Comparison of ENCODE assay signal across 27 cellular contexts in the genomic region with DNA sequence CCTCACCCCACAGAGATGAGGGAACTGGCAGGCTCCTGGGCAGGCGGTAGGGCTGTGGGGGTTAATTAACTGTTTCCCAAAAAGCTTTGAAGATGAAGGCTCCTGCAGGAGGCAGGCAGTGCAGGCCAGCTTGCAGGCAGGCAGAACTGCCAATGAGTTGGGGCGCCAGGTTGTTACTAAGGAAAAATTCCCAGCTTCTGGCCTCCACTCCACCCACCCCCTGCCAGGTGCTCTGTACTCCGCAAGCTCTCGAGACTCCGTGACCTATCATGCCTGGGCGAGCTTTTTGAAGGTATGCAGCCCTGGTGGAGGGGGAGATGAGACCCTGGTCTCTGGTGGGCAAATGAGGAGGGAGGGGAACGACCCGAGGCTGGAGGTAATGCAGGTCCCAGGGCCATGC.
"Had no signal": no experiment of that assay in that cellular context is flagged by ENCODE, and none has a peak within 500 bp of the region (broad histone marks: within the 10 kb centered on the region; RNA-seq: fewer than 3 reads in every experiment).

No MANE protein-coding gene starts in this region.

- H3K36me3 ChIP-seq: brain microvascular endothelial cell, cardiac muscle cell had no signal

- H3K27ac Mint-ChIP-seq: activated CD4-positive, alpha-beta memory T cell treated with anti-CD3 and anti-CD28 coated beads for 36 hours; activated naive CD4-positive, alpha-beta T cell treated with anti-CD3 and anti-CD28 coated beads for 36 hours; activated naive CD8-positive, alpha-beta T cell; activated T-helper 17 cell treated with anti-CD3 and anti-CD28 coated beads, Interleukin-2, amount 50 U/mL, for 72 hours; T-helper 17 cell; WTC11 had no signal

- H3K27me3 ChIP-seq: brain microvascular endothelial cell, cardiac muscle cell had no signal

- H3K9me3 Mint-ChIP-seq: activated CD4-positive, alpha-beta memory T cell treated with anti-CD3 and anti-CD28 coated beads for 36 hours; activated naive CD4-positive, alpha-beta T cell treated with anti-CD3 and anti-CD28 coated beads for 36 hours; activated T-cell treated with anti-CD3 and anti-CD28 coated beads, Interleukin-2, amount 50 U/mL, for 4 hours; activated T-helper 17 cell treated with anti-CD3 and anti-CD28 coated beads, Interleukin-2, amount 50 U/mL, for 72 hours; WTC11 had no signal

- ATAC-seq: activated T-cell treated with anti-CD3 and anti-CD28 coated beads, Interleukin-2, amount 50 U/mL, for 4 hours; activated T-helper 17 cell treated with anti-CD3 and anti-CD28 coated beads, Interleukin-2, amount 50 U/mL, for 72 hours; K562; T-helper 17 cell; WTC11 had no signal

- H3K4me3 Mint-ChIP-seq: activated CD4-positive, alpha-beta memory T cell treated with anti-CD3 and anti-CD28 coated beads for 36 hours; activated naive CD4-positive, alpha-beta T cell treated with anti-CD3 and anti-CD28 coated beads for 36 hours; activated naive CD8-positive, alpha-beta T cell; activated T-cell treated with anti-CD3 and anti-CD28 coated beads, Interleukin-2, amount 50 U/mL, for 4 hours; activated T-helper 17 cell treated with anti-CD3 and anti-CD28 coated beads, Interleukin-2, amount 50 U/mL, for 72 hours; T-helper 17 cell; WTC11 had no signal

- H3K27ac ChIP-seq: brain microvascular endothelial cell, cardiac muscle cell had no signal

- H3K4me3 ChIP-seq: cardiac muscle cell, K562 had no signal

- DNase-seq: activated CD4-positive, alpha-beta memory T cell treated with anti-CD3 and anti-CD28 coated beads for 36 hours; activated CD4-positive, alpha-beta T cell treated with anti-CD3 and anti-CD28 coated beads for 48 hours; activated CD4-positive, CD25-positive, alpha-beta regulatory T cell treated with anti-CD3 and anti-CD28 coated beads, Interleukin-2, amount 50 U/mL, for 72 hours; activated CD8-positive, alpha-beta memory T cell treated with anti-CD3 and anti-CD28 coated beads for 24 hours; activated gamma-delta T cell; activated naive CD4-positive, alpha-beta T cell treated with anti-CD3 and anti-CD28 coated beads for 36 hours; activated T-cell treated with anti-CD3 and anti-CD28 coated beads, Interleukin-2, amount 50 U/mL, for 4 hours; amygdala; Karpas-422; NCI-H1105 treated with DMSO at 0.1 percent for 48 hours; NCI-H1436 treated with DMSO at 0.1 percent for 48 hours; NCI-H187; NCI-H2081; NCI-H2171; NCI-H2227 treated with DMSO at 0.1 percent for 48 hours; NCI-H446 treated with DMSO at 0.1 percent for 48 hours; NCI-H524 treated with DMSO at 0.1 percent for 48 hours; NCI-H748 treated with DMSO at 0.1 percent for 48 hours; SIG-M5; T-helper 17 cell; T-helper 9 cell had no signal

- H3K4me1 Mint-ChIP-seq: activated T-helper 17 cell treated with anti-CD3 and anti-CD28 coated beads, Interleukin-2, amount 50 U/mL, for 72 hours; T-helper 17 cell had no signal

- H3K36me3 Mint-ChIP-seq: activated CD4-positive, alpha-beta memory T cell treated with anti-CD3 and anti-CD28 coated beads for 36 hours; activated naive CD8-positive, alpha-beta T cell; WTC11 had no signal
